Comparison of ENCODE assay signal across 8 cellular contexts in the genomic region with DNA sequence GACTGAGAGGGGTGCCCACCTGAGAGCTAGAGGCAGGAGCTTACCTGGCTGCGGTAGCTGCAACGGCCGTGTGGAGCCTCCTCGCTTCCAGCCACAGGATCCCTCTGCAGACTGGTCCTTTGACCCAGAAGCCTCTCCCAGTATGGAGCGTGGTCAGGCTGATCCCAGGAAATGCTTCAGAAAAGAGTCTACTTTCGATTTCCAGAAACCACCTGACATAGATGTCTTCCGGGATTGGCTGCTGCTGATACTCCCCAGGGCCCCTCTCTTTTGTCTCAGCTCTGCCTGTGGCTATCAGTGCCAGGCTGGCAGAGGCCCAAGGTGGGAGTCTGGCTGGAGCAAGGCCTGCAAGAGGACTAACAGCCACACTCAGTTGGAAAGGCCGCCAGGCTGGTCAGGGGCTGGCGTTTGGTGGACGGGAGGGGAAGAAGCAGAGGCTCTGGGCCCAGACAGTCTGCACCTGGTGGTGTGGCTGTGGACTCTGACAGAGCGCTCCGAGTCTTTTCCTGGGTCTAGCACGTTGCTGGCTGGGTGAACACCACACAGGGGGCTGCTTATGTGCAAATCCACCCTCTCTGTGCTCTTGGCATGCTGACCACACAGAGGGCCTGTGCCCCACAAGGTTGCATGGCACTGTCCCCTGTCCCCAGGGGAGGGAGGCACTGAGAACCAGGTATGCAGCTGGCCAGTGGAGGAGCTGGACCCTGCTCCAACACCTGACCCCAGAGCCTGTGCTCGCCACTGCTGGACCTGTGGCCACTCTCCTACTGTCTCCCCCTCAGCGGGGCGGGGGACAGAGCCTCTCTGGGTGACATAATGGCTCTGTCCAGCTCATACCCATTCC. TPM values are rescaled to one million over a fixed set of nuclear protein-coding genes. Genes with fewer than 3 reads are reported as not detected.
DNase-seq lines count a peak whose midpoint lies in the region; ATAC-seq, FAIRE-seq and TF ChIP-seq lines count a peak whose summit lies in the region.

A gene with protein sequence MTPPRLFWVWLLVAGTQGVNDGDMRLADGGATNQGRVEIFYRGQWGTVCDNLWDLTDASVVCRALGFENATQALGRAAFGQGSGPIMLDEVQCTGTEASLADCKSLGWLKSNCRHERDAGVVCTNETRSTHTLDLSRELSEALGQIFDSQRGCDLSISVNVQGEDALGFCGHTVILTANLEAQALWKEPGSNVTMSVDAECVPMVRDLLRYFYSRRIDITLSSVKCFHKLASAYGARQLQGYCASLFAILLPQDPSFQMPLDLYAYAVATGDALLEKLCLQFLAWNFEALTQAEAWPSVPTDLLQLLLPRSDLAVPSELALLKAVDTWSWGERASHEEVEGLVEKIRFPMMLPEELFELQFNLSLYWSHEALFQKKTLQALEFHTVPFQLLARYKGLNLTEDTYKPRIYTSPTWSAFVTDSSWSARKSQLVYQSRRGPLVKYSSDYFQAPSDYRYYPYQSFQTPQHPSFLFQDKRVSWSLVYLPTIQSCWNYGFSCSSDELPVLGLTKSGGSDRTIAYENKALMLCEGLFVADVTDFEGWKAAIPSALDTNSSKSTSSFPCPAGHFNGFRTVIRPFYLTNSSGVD (minus strand): TSS at position 144 of the 844 bp plus-strand sequence. CDS start 2,732 bp downstream, outside the sequence.

- peak; percentile 68 for FAIRE-seq in islet of Langerhans (lab: Jason Lieb, UNC)
- FAIRE-seq in small intestine (lab: Jason Lieb, UNC): no peak

- POLR2A ChIA-PET in T-cell (lab: Charles Lee): interaction anchor here in 1 of 2 donors (0.6 kb wide), 1 partner anchor 888 kb away, joined by 3 read pairs; no protein-coding TSS in a partner anchor

- CTCF ChIA-PET in T-cell (lab: Charles Lee): no interaction called here

- ATAC-seq in CD4-positive, CD25-positive, alpha-beta regulatory T cell (ENCODE audit: low read depth in 2 of 2): peak; percentile 69 to 78
- ATAC-seq in T-cell (replicated peaks in 1 of 4): peak; percentile 79 to 90 (median 84)
- ATAC-seq in central memory CD8-positive, alpha-beta T cell (replicated peaks; ENCODE audit: extremely low read depth, poor library complexity, severe bottlenecking): peak; percentile 62
- no peak for ATAC-seq in GM19351 (IDR thresholded peaks at IDR 0.05; ENCODE audit: unreplicated experiment)

- no peaks in the 10 kb centered on the region for H3K36me3 ChIP-seq in CD4-positive, CD25-positive, alpha-beta regulatory T cell (ENCODE audit: control insufficient read depth, insufficient read depth, low read length)
- H3K36me3 ChIP-seq in Loucy (ENCODE audit: insufficient read depth, low read length) (no peaks in the 10 kb centered on the region), small intestine (ENCODE audit: control insufficient read depth in 2 of 2, insufficient read depth in 2 of 2, low read length in 2 of 2) (no peaks in the 10 kb centered on the region)

- TF ChIP-seq CTCF in Loucy (conservative IDR thresholded peaks at IDR 0.05; ENCODE audit: low read length): no peak

- H3K9me2 ChIP-seq in Loucy (replicated peaks; ENCODE audit: low read depth, low read length): no peaks in the 10 kb centered on the region

- no peaks in the 10 kb centered on the region for H4K20me1 ChIP-seq in Loucy (ENCODE audit: insufficient read depth, low read length, poor library complexity, severe bottlenecking)

- 22 to 35% (median 32%) methylated on average over 16 of the region's 16 CpGs for WGBS in small intestine, 3 donors

- peak within 1 kb of the TSS; percentile 26 for H3K9ac ChIP-seq in Loucy (ENCODE audit: low read depth, low read length, poor library complexity, severe bottlenecking)

- peak within 1 kb of the TSS; percentile 19 to 82 (median 68) for H3K4me3 Mint-ChIP-seq in CD4-positive, CD25-positive, alpha-beta regulatory T cell
- peak within 1 kb of the TSS; percentile 74 to 81 (median 80) for H3K4me3 Mint-ChIP-seq in T-cell
- H3K4me3 Mint-ChIP-seq in central memory CD8-positive, alpha-beta T cell: peak within 1 kb of the TSS; percentile 69

- no peaks in the 10 kb centered on the region for H3K79me2 ChIP-seq in Loucy (ENCODE audit: insufficient read depth, low read length)

- peak within 1 kb of the TSS; percentile 41 for H3K4me2 ChIP-seq in Loucy (ENCODE audit: low read depth, low read length, poor library complexity, severe bottlenecking)

- peak within 1 kb of the TSS; percentile 64 for H3K4me3 ChIP-seq in CD4-positive, CD25-positive, alpha-beta regulatory T cell (ENCODE audit: low read depth, low read length)
- H3K4me3 ChIP-seq in Loucy (ENCODE audit: low read length, poor library complexity, severe bottlenecking) (peak within 1 kb of the TSS; percentile 67), small intestine (ENCODE audit: low read depth in 1 of 2, low read length in 2 of 2) (peak within 1 kb of the TSS; percentile 48 to 51)

- peaks cover 7% of the 10 kb centered on the region for H3K4me1 ChIP-seq in CD4-positive, CD25-positive, alpha-beta regulatory T cell (ENCODE audit: control insufficient read depth, insufficient read depth, low read length, poor library complexity, severe bottlenecking)
- H3K4me1 ChIP-seq in Loucy (ENCODE audit: insufficient read depth, low read length, poor library complexity, severe bottlenecking): peaks cover 5% of the 10 kb centered on the region
- peaks cover 0 to 12% of the 10 kb centered on the region in 2 donors for H3K4me1 ChIP-seq in small intestine (ENCODE audit: control insufficient read depth in 2 of 2, insufficient read depth in 1 of 2, low read depth in 1 of 2, low read length in 1 of 2)

- no peaks in the 10 kb centered on the region for H3K36me3 Mint-ChIP-seq in CD4-positive, CD25-positive, alpha-beta regulatory T cell
- no peaks in the 10 kb centered on the region for H3K36me3 Mint-ChIP-seq in T-cell
- peaks cover 6% of the 10 kb centered on the region for H3K36me3 Mint-ChIP-seq in central memory CD8-positive, alpha-beta T cell (ENCODE audit: insufficient read depth)

- no peaks in the 10 kb centered on the region for H3K9me3 ChIP-seq in CD4-positive, CD25-positive, alpha-beta regulatory T cell (ENCODE audit: control insufficient read depth in 2 of 2, low read length in 2 of 2)
- H3K9me3 ChIP-seq in Loucy (ENCODE audit: insufficient read depth, low read depth, low read length) (no peaks in the 10 kb centered on the region), small intestine (ENCODE audit: control insufficient read depth, low read depth) (no peaks in the 10 kb centered on the region)

- no peaks in the 10 kb centered on the region for H3K27me3 Mint-ChIP-seq in CD4-positive, CD25-positive, alpha-beta regulatory T cell
- no peaks in the 10 kb centered on the region for H3K27me3 Mint-ChIP-seq in T-cell
- H3K27me3 Mint-ChIP-seq in central memory CD8-positive, alpha-beta T cell: no peaks in the 10 kb centered on the region

- H3K4me1 Mint-ChIP-seq in CD4-positive, CD25-positive, alpha-beta regulatory T cell: peaks cover 0 to 10% (median 0%) of the 10 kb centered on the region in 4 donors
- peaks cover 15 to 31% (median 31%) of the 10 kb centered on the region in 3 donors for H3K4me1 Mint-ChIP-seq in T-cell
- peaks cover 9% of the 10 kb centered on the region for H3K4me1 Mint-ChIP-seq in central memory CD8-positive, alpha-beta T cell

- peak within 1 kb of the TSS; percentile 70; the same call in 1 of the 2 replicates for H2AFZ ChIP-seq in Loucy (ENCODE audit: low read length)

- peak in 2 of 3 donors; percentile 12 to 71 for DNase-seq in CD4-positive, CD25-positive, alpha-beta regulatory T cell
- DNase-seq in T-cell (peak in 23 of 34 experiments; percentile 4 to 49 (median 22)), small intestine (peak; percentile 97), SKM-1 (lab: John Stamatoyannopoulos, UW; ENCODE audit: unreplicated experiment) (no peak)
- no peak for DNase-seq in central memory CD8-positive, alpha-beta T cell (ENCODE audit: low spot score in 2 of 2)

- no peaks in the 10 kb centered on the region for H3F3A ChIP-seq in Loucy (ENCODE audit: low read depth)

- H3K27ac ChIP-seq in CD4-positive, CD25-positive, alpha-beta regulatory T cell (ENCODE audit: insufficient read depth, low read length, poor library complexity, severe bottlenecking): no peak within 1 kb of the TSS
- H3K27ac ChIP-seq in small intestine (ENCODE audit: low read depth in 1 of 2, low read length in 1 of 2): peak within 1 kb of the TSS; percentile 77 to 90

- H3K27me3 ChIP-seq in CD4-positive, CD25-positive, alpha-beta regulatory T cell (ENCODE audit: control insufficient read depth, insufficient read depth, low read length): no peaks in the 10 kb centered on the region
- H3K27me3 ChIP-seq in Loucy (ENCODE audit: insufficient read depth, low read length, poor library complexity, severe bottlenecking) (no peaks in the 10 kb centered on the region), small intestine (ENCODE audit: control insufficient read depth in 2 of 2, insufficient read depth in 2 of 2, low read length in 2 of 2) (no peaks in the 10 kb centered on the region)

- peak within 1 kb of the TSS in 2 of 3 donors; percentile 42 to 86 for H3K27ac Mint-ChIP-seq in CD4-positive, CD25-positive, alpha-beta regulatory T cell
- peak within 1 kb of the TSS; percentile 88 to 91 for H3K27ac Mint-ChIP-seq in T-cell
- H3K27ac Mint-ChIP-seq in central memory CD8-positive, alpha-beta T cell (ENCODE audit: low read depth): no peak within 1 kb of the TSS

- H3K9me3 Mint-ChIP-seq in CD4-positive, CD25-positive, alpha-beta regulatory T cell: peaks cover 0 to 2% (median 0%) of the 10 kb centered on the region in 7 donors
- H3K9me3 Mint-ChIP-seq in T-cell: no peaks in the 10 kb centered on the region
- no peaks in the 10 kb centered on the region for H3K9me3 Mint-ChIP-seq in central memory CD8-positive, alpha-beta T cell

RNA-seq across cellular contexts. Expression of the gene that starts here (rescaled TPM):
- total RNA-seq in CD4-positive, CD25-positive, alpha-beta regulatory T cell: 25.0 TPM
- polyA plus RNA-seq in CD4-positive, CD25-positive, alpha-beta regulatory T cell: 10 to 100 TPM; 23.4 to 43.5 (median 28.8) TPM
- total RNA-seq in T-cell: 10 to 100 TPM; 28.2 to 80.7 (median 51.6) TPM
- polyA plus RNA-seq in small intestine: 100 to 1,000 TPM; 181 to 326 (median 255) TPM

Comparison
In these comparisons a context has a peak if more than half of its experiments do, and no peak if none do; other contexts are left out.
1. RNA of the gene that starts here (polyA plus RNA-seq): 181 to 326 TPM in small intestine; 23.4 to 43.5 TPM in CD4-positive, CD25-positive, alpha-beta regulatory T cell; every median in the first group is over 4 times any median in the second.
2. DNase-seq: peak in CD4-positive, CD25-positive, alpha-beta regulatory T cell (2 of 3), T-cell (23 of 34) and small intestine (single experiment); none in central memory CD8-positive, alpha-beta T cell (0 of 2) and SKM-1 (single experiment).
3. Peak in every context shown above with its lines, with median percentiles within 50 percentile points of each other: H3K4me3 ChIP-seq and H3K4me3 Mint-ChIP-seq.